In genomic region chr20:63228786-63229185, GRCh38 we compare ENCODE assay signal across 17 cellular contexts. TPM values are rescaled to one million over a fixed set of nuclear protein-coding genes. Genes with fewer than 3 reads are reported as not detected.
DNase-seq lines count a peak whose midpoint lies in the region; ATAC-seq and TF ChIP-seq lines count a peak whose summit lies in the region.
"Had no signal": no experiment of that assay in that cellular context is flagged by ENCODE, and none has a peak within 500 bp of the region (broad histone marks: within the 10 kb centered on the region; RNA-seq: fewer than 3 reads in every experiment).

No MANE protein-coding gene starts in this region.

- no peaks in the 10 kb centered on the region for H3K79me1 ChIP-seq in neuronal stem cell (ENCODE audit: low read depth, low read length)

- H3K27ac ChIP-seq in endodermal cell (ENCODE audit: low read depth, low read length) (no peak overlapping the region), neuronal stem cell (replicated peaks; ENCODE audit: low read length) (no peak overlapping the region), thyroid gland (no peak overlapping the region)
- H3K27ac ChIP-seq: PC-9 had no signal

- H3K4me3 ChIP-seq in endodermal cell (ENCODE audit: low read length) (no peak overlapping the region), neuronal stem cell (ENCODE audit: low read length in 2 of 2) (no peak overlapping the region), thyroid gland (replicated peaks in 1 of 3) (no peak overlapping the region)
- H3K4me3 ChIP-seq: K562, PC-9 had no signal

- H3K14ac ChIP-seq in neuronal stem cell (ENCODE audit: low read length): no peak overlapping the region

- H3K27me3 Mint-ChIP-seq in endodermal cell (ENCODE audit: insufficient read depth): peaks cover 2% of the 10 kb centered on the region
- peaks cover 16% of the 10 kb centered on the region for H3K27me3 Mint-ChIP-seq in type B pancreatic cell

- H2AFZ ChIP-seq in neuronal stem cell (ENCODE audit: low read length): no peak overlapping the region
- H2AFZ ChIP-seq: PC-9 had no signal

- H3K23ac ChIP-seq in neuronal stem cell (ENCODE audit: low read depth, low read length, poor library complexity): peak overlapping the region; percentile 39

- H3K4me1 ChIP-seq in endodermal cell (ENCODE audit: control insufficient read depth, insufficient read depth, low read length) (no peaks in the 10 kb centered on the region), neuronal stem cell (ENCODE audit: control insufficient read depth in 2 of 2, insufficient read depth in 1 of 2, low read depth in 1 of 2, low read length in 2 of 2) (peaks cover 13 to 36% of the 10 kb centered on the region in 2 donors), thyroid gland (peaks cover 17 to 25% of the 10 kb centered on the region in 2 donors)

- H3K36me3 Mint-ChIP-seq in endodermal cell (ENCODE audit: low read depth): no peaks in the 10 kb centered on the region
- H3K36me3 Mint-ChIP-seq in type B pancreatic cell: no peaks in the 10 kb centered on the region
- H3K36me3 Mint-ChIP-seq: CD14-positive monocyte had no signal

- H3K36me3 ChIP-seq in endodermal cell (ENCODE audit: control insufficient read depth, insufficient read depth, low read length) (no peaks in the 10 kb centered on the region), neuronal stem cell (replicated peaks in 1 of 2; ENCODE audit: control insufficient read depth in 2 of 2, insufficient read depth in 2 of 2, low read length in 2 of 2) (no peaks in the 10 kb centered on the region), thyroid gland (no peaks in the 10 kb centered on the region)

- no peak overlapping the region for H4K8ac ChIP-seq in neuronal stem cell (ENCODE audit: low read depth, low read length)

- H3K9me3 ChIP-seq in endodermal cell (ENCODE audit: control insufficient read depth, low read length) (no peaks in the 10 kb centered on the region), neuronal stem cell (replicated peaks in 1 of 2; ENCODE audit: control insufficient read depth in 2 of 2, insufficient read depth in 1 of 2, low read depth in 1 of 2, low read length in 2 of 2) (no peaks in the 10 kb centered on the region), thyroid gland (no peaks in the 10 kb centered on the region)

- no peaks in the 10 kb centered on the region for H3K9me3 Mint-ChIP-seq in endodermal cell
- no peaks in the 10 kb centered on the region for H3K9me3 Mint-ChIP-seq in type B pancreatic cell

- H2AK5ac ChIP-seq in neuronal stem cell (ENCODE audit: low read depth, low read length): no peak overlapping the region

- H4K91ac ChIP-seq in neuronal stem cell (ENCODE audit: low read depth, low read length, poor library complexity): no peak overlapping the region

- no peak for TF ChIP-seq POLR2A in thyroid gland (IDR thresholded peaks at IDR 0.05)

- DNase-seq in ELF-1 (ENCODE audit: low read depth, low spot score) (peak; percentile 47), NCI-H2171 (lab: John Stamatoyannopoulos, UW) (peak; percentile 37), endodermal cell (no peak), neuronal stem cell (ENCODE audit: low spot score) (no peak), thyroid gland (no peak), type B pancreatic cell (ENCODE audit: extremely low spot score, unreplicated experiment) (no peak)
- DNase-seq: ACHN, DND-41, NCI-H1092 treated with DMSO at 0.1 percent for 48 hours, NCI-H146, NCI-H2227 treated with DMSO at 0.1 percent for 48 hours, NCI-H510A treated with DMSO at 0.1 percent for 48 hours, PC-9 had no signal

- H3K27ac Mint-ChIP-seq in endodermal cell (peak overlapping the region; percentile 64), type B pancreatic cell (no peak overlapping the region)
- H3K27ac Mint-ChIP-seq: CD14-positive monocyte had no signal

- H3K4ac ChIP-seq in neuronal stem cell (ENCODE audit: low read length): no peak overlapping the region

- peak overlapping the region; percentile 67 for H2BK5ac ChIP-seq in neuronal stem cell (ENCODE audit: low read length)

- no peak overlapping the region for H2BK15ac ChIP-seq in neuronal stem cell (ENCODE audit: low read length)

- no peak for ATAC-seq in GM18520 (IDR thresholded peaks at IDR 0.05; ENCODE audit: unreplicated experiment)
- ATAC-seq: HCT116, K562 had no signal

- WGBS in endodermal cell (ENCODE audit: insufficient coverage in 1 of 2, insufficient read length in 1 of 2), 2 experiments: 69 to 78% methylated on average over 10 to 13 of the region's 13 CpGs
- WGBS in neuronal stem cell (ENCODE audit: extremely low coverage in 2 of 2, insufficient read length in 2 of 2, insufficient replicate concordance in 1 of 2), 2 donors: no CpG with 5 or more reads among the region's 13 CpGs
- 76 to 78% methylated on average over 13 of the region's 13 CpGs for WGBS in thyroid gland, 2 donors

- no peak overlapping the region for H3K9ac ChIP-seq in endodermal cell (ENCODE audit: extremely low read depth, low read length, poor library complexity, severe bottlenecking)
- no peak overlapping the region for H3K9ac ChIP-seq in neuronal stem cell (ENCODE audit: low read depth, low read length, poor library complexity)

- no peaks in the 10 kb centered on the region for H3K27me3 ChIP-seq in endodermal cell (ENCODE audit: control insufficient read depth, insufficient read depth, low read length, poor library complexity, severe bottlenecking)
- H3K27me3 ChIP-seq in neuronal stem cell (ENCODE audit: control insufficient read depth in 3 of 3, insufficient read depth in 3 of 3, low read depth in 1 of 3, low read length in 3 of 3): peaks cover 0 to 3% (median 0%) of the 10 kb centered on the region in 3 experiments
- H3K27me3 ChIP-seq in thyroid gland: no peaks in the 10 kb centered on the region

- H3K4me1 Mint-ChIP-seq in endodermal cell: peaks cover 12% of the 10 kb centered on the region
- peaks cover 36% of the 10 kb centered on the region for H3K4me1 Mint-ChIP-seq in type B pancreatic cell (ENCODE audit: unreplicated experiment)
- H3K4me1 Mint-ChIP-seq: CD14-positive monocyte had no signal

- intact Hi-C loops in thyroid gland (cut with DNase I): no loop called here

- H3K18ac ChIP-seq in neuronal stem cell (ENCODE audit: low read length): no peak overlapping the region

- TF ChIP-seq CTCF in endodermal cell (conservative IDR thresholded peaks at IDR 0.05) (no peak), thyroid gland (IDR thresholded peaks at IDR 0.05) (no peak), type B pancreatic cell (conservative IDR thresholded peaks at IDR 0.05) (no peak)

- H2BK120ac ChIP-seq in neuronal stem cell (ENCODE audit: low read depth, low read length): no peak overlapping the region

- no peak overlapping the region for H3K4me2 ChIP-seq in neuronal stem cell (ENCODE audit: insufficient read depth, low read length, poor library complexity, severe bottlenecking)
- H3K4me2 ChIP-seq: PC-9 had no signal

- H2BK12ac ChIP-seq in neuronal stem cell (ENCODE audit: low read length): no peak overlapping the region

- no peak overlapping the region for H3K4me3 Mint-ChIP-seq in endodermal cell
- H3K4me3 Mint-ChIP-seq in type B pancreatic cell: no peak overlapping the region

RNA-seq across cellular contexts. Expression of gene BIRC7, which starts 6.9 kb away (rescaled TPM):
- total RNA-seq in endodermal cell (not detected), thyroid gland (not detected), type B pancreatic cell (ENCODE audit: low replicate concordance) (1.2 TPM in 1 of 2 replicates, not detected in the other)
- 0.28 TPM for polyA plus RNA-seq in endodermal cell (2013, experiment 1 of 2)
- polyA plus RNA-seq in endodermal cell (2013, experiment 2 of 2): 0.21 TPM
- polyA plus RNA-seq in neuronal stem cell (2013, experiment 1 of 2): 0.03 TPM
- 0.06 TPM for polyA plus RNA-seq in neuronal stem cell (2013, experiment 2 of 2)
- total RNA-seq: PC-9 had no signal
- polyA plus RNA-seq: CD14-positive monocyte had no signal

RNA-seq across cellular contexts. Expression of gene YTHDF1, which starts 12.9 kb away (rescaled TPM):
- total RNA-seq in endodermal cell (10 to 100 TPM; 64.9 to 73.2 TPM), thyroid gland (10 to 100 TPM; 41.3 to 54.2 (median 43.4) TPM), type B pancreatic cell (ENCODE audit: low replicate concordance) (50.4 and 55.6 TPM in 2 replicates)
- polyA plus RNA-seq in endodermal cell (2013, experiment 1 of 2): 43.0 TPM
- polyA plus RNA-seq in endodermal cell (2013, experiment 2 of 2): 41.6 TPM
- polyA plus RNA-seq in neuronal stem cell (2013, experiment 1 of 2): 33.5 TPM
- polyA plus RNA-seq in neuronal stem cell (2013, experiment 2 of 2): 33.7 TPM

RNA-seq across cellular contexts. Expression of gene NKAIN4, which starts 25.5 kb away (rescaled TPM):
- 1 to 10 TPM in 1 of 2 donors, under 1 TPM in 1; 0.24 to 1.7 TPM for total RNA-seq in endodermal cell
- 51.9 TPM for polyA plus RNA-seq in endodermal cell (2013, experiment 1 of 2)
- 40.1 TPM for polyA plus RNA-seq in endodermal cell (2013, experiment 2 of 2)
- polyA plus RNA-seq in neuronal stem cell (2013, experiment 1 of 2): 39.2 TPM
- polyA plus RNA-seq in neuronal stem cell (2013, experiment 2 of 2): 40.2 TPM
- 1 to 10 TPM in 1 of 4 donors, under 1 TPM in 2, not detected in 1; 0.45 to 5.5 (median 0.67) TPM for total RNA-seq in thyroid gland
- 6.5 and 10.2 TPM in 2 replicates for total RNA-seq in type B pancreatic cell (ENCODE audit: low replicate concordance)
- total RNA-seq: K562, PC-9 had no signal
- polyA plus RNA-seq: CD14-positive monocyte, K562 had no signal

RNA-seq across cellular contexts. Expression of gene ARFGAP1, which starts 43.8 kb away (rescaled TPM):
- 100 to 1,000 TPM; 159 to 208 TPM for total RNA-seq in endodermal cell
- polyA plus RNA-seq in endodermal cell (2013, experiment 1 of 2): 122 TPM
- polyA plus RNA-seq in endodermal cell (2013, experiment 2 of 2): 97.6 TPM
- polyA plus RNA-seq in neuronal stem cell (2013, experiment 1 of 2): 60.7 TPM
- 56.3 TPM for polyA plus RNA-seq in neuronal stem cell (2013, experiment 2 of 2)
- 10 to 100 TPM; 70.7 to 75.7 (median 72.7) TPM for total RNA-seq in thyroid gland
- 132 and 141 TPM in 2 replicates for total RNA-seq in type B pancreatic cell (ENCODE audit: low replicate concordance)

Comparison
In these comparisons a context has a peak if more than half of its experiments do, and no peak if none do; other contexts are left out.
1. DNase-seq: peak in ELF-1 (single experiment) and NCI-H2171 (single experiment); none in endodermal cell (single experiment), neuronal stem cell (single experiment), thyroid gland (0 of 2) and type B pancreatic cell (single experiment).